ENCODE assay signal across 2 cellular contexts in the genomic region with DNA sequence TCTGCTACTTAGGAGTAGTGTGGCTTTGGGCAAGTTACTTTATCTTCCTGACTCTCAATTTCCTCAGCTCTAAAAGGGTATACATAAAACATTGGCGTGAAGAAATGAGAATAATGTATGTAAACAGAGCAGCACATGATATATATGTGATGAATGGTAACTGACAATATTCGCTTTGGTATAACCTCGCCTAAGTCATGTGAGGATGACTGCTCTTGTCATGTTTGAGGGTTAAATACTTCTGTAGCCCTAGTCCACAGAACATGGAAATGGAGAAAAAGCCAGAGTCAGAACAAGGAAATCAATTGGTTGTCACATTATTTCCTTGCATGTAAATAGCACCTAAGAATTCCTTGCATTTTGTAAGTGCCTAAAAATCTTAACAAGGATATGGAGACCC.
TF ChIP-seq lines count a peak whose summit lies in the region.

No MANE protein-coding gene starts in this region.

TF ChIP-seq in K562, 482 proteins besides CTCF, POLR2A, EP300 and RAD21:
- no peak for TF ChIP-seq MAFG (tag; conservative IDR thresholded peaks at IDR 0.05)
- TF ChIP-seq RFX1 (IDR thresholded peaks at IDR 0.05), result no peak
- no peak for TF ChIP-seq FOSL1 (tag; conservative IDR thresholded peaks at IDR 0.05)
- no peak for TF ChIP-seq ZNF134 (CRISPR knock-in tag; conservative IDR thresholded peaks at IDR 0.05)
- TF ChIP-seq ZNF586 (CRISPR knock-in tag; conservative IDR thresholded peaks at IDR 0.05), result no peak
- TF ChIP-seq PHF21A (IDR thresholded peaks at IDR 0.05; ENCODE audit: borderline replicate concordance, low read depth), result no peak
- TF ChIP-seq, protein P1, sequence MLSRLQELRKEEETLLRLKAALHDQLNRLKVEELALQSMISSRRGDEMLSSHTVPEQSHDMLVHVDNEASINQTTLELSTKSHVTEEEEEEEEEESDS (CRISPR knock-in tag; IDR thresholded peaks at IDR 0.05), result no peak
- TF ChIP-seq ELF4 (CRISPR knock-in tag; IDR thresholded peaks at IDR 0.05), result no peak
- no peak for TF ChIP-seq ZEB2 (IDR thresholded peaks at IDR 0.05)
- TF ChIP-seq, protein P2, sequence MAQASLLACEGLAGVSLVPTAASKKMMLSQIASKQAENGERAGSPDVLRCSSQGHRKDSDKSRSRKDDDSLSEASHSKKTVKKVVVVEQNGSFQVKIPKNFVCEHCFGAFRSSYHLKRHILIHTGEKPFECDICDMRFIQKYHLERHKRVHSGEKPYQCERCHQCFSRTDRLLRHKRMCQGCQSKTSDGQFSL (CRISPR knock-in tag; IDR thresholded peaks at IDR 0.05), result no peak
- TF ChIP-seq, protein P2 (tag; IDR thresholded peaks at IDR 0.05), result no peak
- TF ChIP-seq, protein P3, sequence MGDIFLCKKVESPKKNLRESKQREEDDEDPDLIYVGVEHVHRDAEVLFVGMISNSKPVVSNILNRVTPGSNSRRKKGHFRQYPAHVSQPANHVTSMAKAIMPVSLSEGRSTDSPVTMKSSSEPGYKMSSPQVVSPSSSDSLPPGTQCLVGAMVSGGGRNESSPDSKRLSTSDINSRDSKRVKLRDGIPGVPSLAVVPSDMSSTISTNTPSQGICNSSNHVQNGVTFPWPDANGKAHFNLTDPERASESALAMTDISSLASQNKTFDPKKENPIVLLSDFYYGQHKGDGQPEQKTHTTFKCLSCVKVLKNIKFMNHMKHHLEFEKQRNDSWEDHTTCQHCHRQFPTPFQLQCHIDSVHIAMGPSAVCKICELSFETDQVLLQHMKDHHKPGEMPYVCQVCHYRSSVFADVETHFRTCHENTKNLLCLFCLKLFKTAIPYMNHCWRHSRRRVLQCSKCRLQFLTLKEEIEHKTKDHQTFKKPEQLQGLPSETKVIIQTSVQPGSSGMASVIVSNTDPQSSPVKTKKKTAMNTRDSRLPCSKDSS (IDR thresholded peaks at IDR 0.05; ENCODE audit: low read depth, partially characterized antibody), result no peak
- TF ChIP-seq XRCC5 (IDR thresholded peaks at IDR 0.05; ENCODE audit: low read depth, low read length), result no peak
- no peak for TF ChIP-seq HDAC3 (IDR thresholded peaks at IDR 0.05; ENCODE audit: borderline replicate concordance, partially characterized antibody)
- TF ChIP-seq, protein P4, sequence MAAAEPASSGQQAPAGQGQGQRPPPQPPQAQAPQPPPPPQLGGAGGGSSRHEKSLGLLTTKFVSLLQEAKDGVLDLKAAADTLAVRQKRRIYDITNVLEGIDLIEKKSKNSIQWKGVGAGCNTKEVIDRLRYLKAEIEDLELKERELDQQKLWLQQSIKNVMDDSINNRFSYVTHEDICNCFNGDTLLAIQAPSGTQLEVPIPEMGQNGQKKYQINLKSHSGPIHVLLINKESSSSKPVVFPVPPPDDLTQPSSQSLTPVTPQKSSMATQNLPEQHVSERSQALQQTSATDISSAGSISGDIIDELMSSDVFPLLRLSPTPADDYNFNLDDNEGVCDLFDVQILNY (CRISPR knock-in tag; IDR thresholded peaks at IDR 0.05), result no peak

TF ChIP-seq in liver, 16 proteins besides CTCF, POLR2A, EP300 and RAD21:
- TF ChIP-seq SP1 (IDR thresholded peaks at IDR 0.05) (no peak), RXRA (IDR thresholded peaks at IDR 0.05) (no peak), HNF4G (IDR thresholded peaks at IDR 0.05) (no peak), NR2F2 (IDR thresholded peaks at IDR 0.05) (no peak), YY1 (IDR thresholded peaks at IDR 0.05) (no peak), TAF1 (conservative IDR thresholded peaks at IDR 0.05) (no peak), FOXA1 (IDR thresholded peaks at IDR 0.05) (no peak), EGR1 (IDR thresholded peaks at IDR 0.05; ENCODE audit: low read depth in 2 of 2) (no peak), GABPA (IDR thresholded peaks at IDR 0.05 in 1 of 2, conservative IDR thresholded peaks at IDR 0.05 in 1 of 2) (no peak), JUND (IDR thresholded peaks at IDR 0.05) (no peak), HNF4A (conservative IDR thresholded peaks at IDR 0.05) (no peak), FOXA2 (IDR thresholded peaks at IDR 0.05) (no peak)
- TF ChIP-seq, protein P5, sequence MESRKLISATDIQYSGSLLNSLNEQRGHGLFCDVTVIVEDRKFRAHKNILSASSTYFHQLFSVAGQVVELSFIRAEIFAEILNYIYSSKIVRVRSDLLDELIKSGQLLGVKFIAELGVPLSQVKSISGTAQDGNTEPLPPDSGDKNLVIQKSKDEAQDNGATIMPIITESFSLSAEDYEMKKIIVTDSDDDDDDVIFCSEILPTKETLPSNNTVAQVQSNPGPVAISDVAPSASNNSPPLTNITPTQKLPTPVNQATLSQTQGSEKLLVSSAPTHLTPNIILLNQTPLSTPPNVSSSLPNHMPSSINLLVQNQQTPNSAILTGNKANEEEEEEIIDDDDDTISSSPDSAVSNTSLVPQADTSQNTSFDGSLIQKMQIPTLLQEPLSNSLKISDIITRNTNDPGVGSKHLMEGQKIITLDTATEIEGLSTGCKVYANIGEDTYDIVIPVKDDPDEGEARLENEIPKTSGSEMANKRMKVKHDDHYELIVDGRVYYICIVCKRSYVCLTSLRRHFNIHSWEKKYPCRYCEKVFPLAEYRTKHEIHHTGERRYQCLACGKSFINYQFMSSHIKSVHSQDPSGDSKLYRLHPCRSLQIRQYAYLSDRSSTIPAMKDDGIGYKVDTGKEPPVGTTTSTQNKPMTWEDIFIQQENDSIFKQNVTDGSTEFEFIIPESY (IDR thresholded peaks at IDR 0.05), result no peak
- TF ChIP-seq, protein P6, sequence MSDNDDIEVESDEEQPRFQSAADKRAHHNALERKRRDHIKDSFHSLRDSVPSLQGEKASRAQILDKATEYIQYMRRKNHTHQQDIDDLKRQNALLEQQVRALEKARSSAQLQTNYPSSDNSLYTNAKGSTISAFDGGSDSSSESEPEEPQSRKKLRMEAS (IDR thresholded peaks at IDR 0.05), result no peak
- TF ChIP-seq, protein P7, sequence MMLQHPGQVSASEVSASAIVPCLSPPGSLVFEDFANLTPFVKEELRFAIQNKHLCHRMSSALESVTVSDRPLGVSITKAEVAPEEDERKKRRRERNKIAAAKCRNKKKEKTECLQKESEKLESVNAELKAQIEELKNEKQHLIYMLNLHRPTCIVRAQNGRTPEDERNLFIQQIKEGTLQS (IDR thresholded peaks at IDR 0.05), result no peak
- TF ChIP-seq, protein P8, sequence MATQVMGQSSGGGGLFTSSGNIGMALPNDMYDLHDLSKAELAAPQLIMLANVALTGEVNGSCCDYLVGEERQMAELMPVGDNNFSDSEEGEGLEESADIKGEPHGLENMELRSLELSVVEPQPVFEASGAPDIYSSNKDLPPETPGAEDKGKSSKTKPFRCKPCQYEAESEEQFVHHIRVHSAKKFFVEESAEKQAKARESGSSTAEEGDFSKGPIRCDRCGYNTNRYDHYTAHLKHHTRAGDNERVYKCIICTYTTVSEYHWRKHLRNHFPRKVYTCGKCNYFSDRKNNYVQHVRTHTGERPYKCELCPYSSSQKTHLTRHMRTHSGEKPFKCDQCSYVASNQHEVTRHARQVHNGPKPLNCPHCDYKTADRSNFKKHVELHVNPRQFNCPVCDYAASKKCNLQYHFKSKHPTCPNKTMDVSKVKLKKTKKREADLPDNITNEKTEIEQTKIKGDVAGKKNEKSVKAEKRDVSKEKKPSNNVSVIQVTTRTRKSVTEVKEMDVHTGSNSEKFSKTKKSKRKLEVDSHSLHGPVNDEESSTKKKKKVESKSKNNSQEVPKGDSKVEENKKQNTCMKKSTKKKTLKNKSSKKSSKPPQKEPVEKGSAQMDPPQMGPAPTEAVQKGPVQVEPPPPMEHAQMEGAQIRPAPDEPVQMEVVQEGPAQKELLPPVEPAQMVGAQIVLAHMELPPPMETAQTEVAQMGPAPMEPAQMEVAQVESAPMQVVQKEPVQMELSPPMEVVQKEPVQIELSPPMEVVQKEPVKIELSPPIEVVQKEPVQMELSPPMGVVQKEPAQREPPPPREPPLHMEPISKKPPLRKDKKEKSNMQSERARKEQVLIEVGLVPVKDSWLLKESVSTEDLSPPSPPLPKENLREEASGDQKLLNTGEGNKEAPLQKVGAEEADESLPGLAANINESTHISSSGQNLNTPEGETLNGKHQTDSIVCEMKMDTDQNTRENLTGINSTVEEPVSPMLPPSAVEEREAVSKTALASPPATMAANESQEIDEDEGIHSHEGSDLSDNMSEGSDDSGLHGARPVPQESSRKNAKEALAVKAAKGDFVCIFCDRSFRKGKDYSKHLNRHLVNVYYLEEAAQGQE (IDR thresholded peaks at IDR 0.05), result no peak
